Comparison of ENCODE assay signal across 13 cellular contexts in genomic region chr4:143021384-143021783, GRCh38.
DNase-seq lines count a peak whose midpoint lies in the region; ATAC-seq and TF ChIP-seq lines count a peak whose summit lies in the region.
"Had no signal": no experiment of that assay in that cellular context is flagged by ENCODE, and none has a peak within 500 bp of the region (broad histone marks: within the 10 kb centered on the region; RNA-seq: fewer than 3 reads in every experiment).

No MANE protein-coding gene starts in this region.

- ATAC-seq in GM19372 (IDR thresholded peaks at IDR 0.05; ENCODE audit: low read depth, unreplicated experiment) = peak; percentile 73
- peak; percentile 72 for ATAC-seq in HG02840 (IDR thresholded peaks at IDR 0.05; ENCODE audit: low FRiP score, unreplicated experiment)
- ATAC-seq in HG03520 (IDR thresholded peaks at IDR 0.05; ENCODE audit: unreplicated experiment) = peak; percentile 75
- ATAC-seq in omental fat pad (ENCODE audit: low FRiP score) = no peak
- ATAC-seq: lower lobe of right lung, psoas muscle had no signal

- no peak for TF ChIP-seq CTCF in GM12865 (IDR thresholded peaks at IDR 0.05; ENCODE audit: insufficient read depth, low read depth, low read length, missing control alignments)
- TF ChIP-seq CTCF in omental fat pad (IDR thresholded peaks at IDR 0.05) = no peak

- H3K4me3 ChIP-seq in GM12865 (ENCODE audit: low read depth, low read length) = no peak overlapping the region
- H3K4me3 ChIP-seq: lower lobe of right lung, psoas muscle had no signal

- intact Hi-C loops in posterior vena cava (cut with DNase I) = no loop called here

- DNase-seq in GM12865 (ENCODE audit: low read depth) (peak; percentile 56), posterior vena cava (ENCODE audit: low spot score) (no peak), hippocampal formation (lab: John Stamatoyannopoulos, UW) (no peak), omental fat pad (ENCODE audit: low spot score) (no peak), SW 1271 (lab: John Stamatoyannopoulos, UW) (no peak)
- DNase-seq: activated CD4-positive, CD25-positive, alpha-beta regulatory T cell treated with anti-CD3 and anti-CD28 coated beads, Interleukin-2, amount 50 U/mL, for 72 hours; activated naive CD4-positive, alpha-beta T cell treated with anti-CD3 and anti-CD28 coated beads, Interleukin-2, amount 50 U/mL, for 16 hours; lower lobe of right lung; NCI-H2081; psoas muscle had no signal
